ENCODE assay signal across 8 cellular contexts in genomic region chr5:180089628-180090027, GRCh38. TPM values are rescaled to one million over a fixed set of nuclear protein-coding genes. Genes with fewer than 3 reads are reported as not detected.
A peak's percentile ranks its signal among the peaks of the same experiment; 100 is the strongest.
DNase-seq lines count a peak whose midpoint lies in the region; ATAC-seq and TF ChIP-seq lines count a peak whose summit lies in the region.
"Not testable (repeated sequence)": the region's sequence is repeated elsewhere in the genome, so short reads cannot be mapped to it uniquely, and the experiment has no call there.

No MANE protein-coding gene starts in this region.

- H2AFZ ChIP-seq in HCT116 (ENCODE audit: low read depth, low read length, poor library complexity, severe bottlenecking): peak overlapping the region; percentile 99

- not testable (repeated sequence) for ATAC-seq in HCT116

- not testable (repeated sequence) for DNase-seq in A673 (ENCODE audit: low spot score); HCT116 (ENCODE audit: low read depth, low spot score); activated T-cell treated with anti-CD3 and anti-CD28 coated beads, Interleukin-2, amount 50 U/mL, for 24 hours; chondrocyte (ENCODE audit: low spot score); glutamatergic neuron; mesendoderm; ovary; stomach

- not testable (repeated sequence) for H4K5ac ChIP-seq in mesendoderm (ENCODE audit: low read length)

- H3K27me3 ChIP-seq in A673 (replicated peaks; ENCODE audit: insufficient read depth, low read depth, low read length, poor library complexity); HCT116 (ENCODE audit: insufficient read depth, low read length); mesendoderm (ENCODE audit: insufficient read depth, low read length, poor library complexity); ovary; stomach: not testable (repeated sequence)

- H3K56ac ChIP-seq in mesendoderm (ENCODE audit: low read length): peak overlapping the region; percentile 92

- TF ChIP-seq EP300 in ovary (IDR thresholded peaks at IDR 0.05); stomach (IDR thresholded peaks at IDR 0.05): not testable (repeated sequence)

- not testable (repeated sequence) for TF ChIP-seq RAD21 in HCT116 (IDR thresholded peaks at IDR 0.05; ENCODE audit: low read depth)

- H3K36me3 Mint-ChIP-seq in activated T-cell treated with anti-CD3 and anti-CD28 coated beads, Interleukin-2, amount 50 U/mL, for 24 hours (ENCODE audit: low read depth); chondrocyte (ENCODE audit: low read depth); glutamatergic neuron (ENCODE audit: unreplicated experiment): not testable (repeated sequence)

- peak overlapping the region; percentile 17 for H2BK120ac ChIP-seq in mesendoderm (ENCODE audit: low read depth, low read length)

- CTCF ChIA-PET in A673 (lab: Charles Lee): interaction anchor here (0.7 kb wide), 1 partner anchor 184 kb away, joined by 8 read pairs; no protein-coding TSS in a partner anchor
- CTCF ChIA-PET in HCT116 (lab: Charles Lee): interaction anchor here (0.6 to 0.7 kb wide), 3 partner anchors 294 to 557 kb away, joined by 3 read pairs; no protein-coding TSS in a partner anchor

- peak overlapping the region; percentile 76 for H3K4me3 Mint-ChIP-seq in activated T-cell treated with anti-CD3 and anti-CD28 coated beads, Interleukin-2, amount 50 U/mL, for 24 hours
- H3K4me3 Mint-ChIP-seq in chondrocyte (ENCODE audit: unreplicated experiment) (peak overlapping the region; percentile 87), glutamatergic neuron (ENCODE audit: unreplicated experiment) (peak overlapping the region; percentile 46)

- H2AK5ac ChIP-seq in mesendoderm (ENCODE audit: low read length): not testable (repeated sequence)

- H3K27ac Mint-ChIP-seq in activated T-cell treated with anti-CD3 and anti-CD28 coated beads, Interleukin-2, amount 50 U/mL, for 24 hours; chondrocyte (ENCODE audit: unreplicated experiment); glutamatergic neuron (ENCODE audit: unreplicated experiment): not testable (repeated sequence)

- not testable (repeated sequence) for H3K36me3 ChIP-seq in A673 (ENCODE audit: insufficient read depth, low read length, poor library complexity, severe bottlenecking); HCT116 (ENCODE audit: control insufficient read depth in 1 of 2, insufficient read depth in 2 of 2, low read length in 2 of 2); mesendoderm (ENCODE audit: control insufficient read depth, insufficient read depth, low read length); ovary; stomach

- not testable (repeated sequence) for H3K9me3 Mint-ChIP-seq in activated T-cell treated with anti-CD3 and anti-CD28 coated beads, Interleukin-2, amount 50 U/mL, for 24 hours; chondrocyte (ENCODE audit: low read depth); glutamatergic neuron (ENCODE audit: unreplicated experiment)

- not testable (repeated sequence) for H3K9me2 ChIP-seq in HCT116 (ENCODE audit: insufficient read depth)

- WGBS in mesendoderm (ENCODE audit: extremely low coverage, insufficient coverage, low lambda C conversion rate): no CpG with 5 or more reads among the region's 18 CpGs
- WGBS in ovary, 3 donors: 62 to 72% (median 68%) methylated on average over 18 of the region's 18 CpGs
- WGBS in stomach, 5 donors: 74 to 86% (median 80%) methylated on average over 18 of the region's 18 CpGs

- TF ChIP-seq CTCF in A673 (conservative IDR thresholded peaks at IDR 0.05; ENCODE audit: low read depth, low read length); HCT116 (IDR thresholded peaks at IDR 0.05 in 2 of 3, conservative IDR thresholded peaks at IDR 0.05 in 1 of 3; ENCODE audit: borderline replicate concordance in 1 of 3, insufficient read depth in 1 of 3, low read depth in 2 of 3, low read length in 2 of 3); chondrocyte (IDR thresholded peaks at IDR 0.05); glutamatergic neuron (IDR thresholded peaks at IDR 0.05; ENCODE audit: partially characterized antibody, unreplicated experiment); ovary (IDR thresholded peaks at IDR 0.05); stomach (IDR thresholded peaks at IDR 0.05): not testable (repeated sequence)

- H3K18ac ChIP-seq in mesendoderm (ENCODE audit: low read length): not testable (repeated sequence)

- not testable (repeated sequence) for H3K4ac ChIP-seq in mesendoderm (ENCODE audit: low read depth, low read length)

- H3K4me1 ChIP-seq in A673 (ENCODE audit: insufficient read depth, low read length, poor library complexity, severe bottlenecking); mesendoderm (ENCODE audit: control insufficient read depth, low read depth, low read length); ovary (ENCODE audit: insufficient read depth): not testable (repeated sequence)
- H3K4me1 ChIP-seq in HCT116 (ENCODE audit: control insufficient read depth in 1 of 2, insufficient read depth in 2 of 2, low read length in 2 of 2): peaks cover 14 to 23% of the 10 kb centered on the region in 2 experiments; a peak in 3 of 4 replicates
- peaks cover 6 to 32% (median 30%) of the 10 kb centered on the region in 4 donors for H3K4me1 ChIP-seq in stomach

- H3K27me3 Mint-ChIP-seq in activated T-cell treated with anti-CD3 and anti-CD28 coated beads, Interleukin-2, amount 50 U/mL, for 24 hours; chondrocyte (ENCODE audit: low read depth); glutamatergic neuron (ENCODE audit: unreplicated experiment): not testable (repeated sequence)

- H3K4me1 Mint-ChIP-seq in activated T-cell treated with anti-CD3 and anti-CD28 coated beads, Interleukin-2, amount 50 U/mL, for 24 hours (ENCODE audit: low read depth): peaks cover 37% of the 10 kb centered on the region
- H3K4me1 Mint-ChIP-seq in chondrocyte (ENCODE audit: low read depth): not testable (repeated sequence)
- H3K4me1 Mint-ChIP-seq in glutamatergic neuron (ENCODE audit: low read depth, unreplicated experiment): peaks cover 15% of the 10 kb centered on the region

- intact Hi-C loops in A673 (cut with micrococcal nuclease; ENCODE audit: unreplicated experiment) (loop anchor here (5.0 kb wide), 1 partner anchor 287 kb away; no protein-coding TSS in a partner anchor), HCT116 (cut with micrococcal nuclease) (loop anchor here (5.0 to 10.0 kb wide), 2 partner anchors 185 to 287 kb away; partner anchors contain the start of gene TBC1D9B), stomach (cut with DNase I; ENCODE audit: low total_unique reads) (loop anchor here (10.0 kb wide), 1 partner anchor 175 kb away; no protein-coding TSS in a partner anchor)
- intact Hi-C loops in ovary (cut with DNase I): not testable (repeated sequence)

- BruUV-seq in A673 (replicated peaks; lab: Mats Ljungman, UMichigan); HCT116 (replicated peaks; lab: Mats Ljungman, UMichigan): not testable (repeated sequence)

- not testable (repeated sequence) for H3K9ac ChIP-seq in HCT116 (ENCODE audit: low read length); mesendoderm (ENCODE audit: low read length)

- not testable (repeated sequence) for H3K4me3 ChIP-seq in A673 (ENCODE audit: low read depth, low read length, poor library complexity, severe bottlenecking); HCT116 (replicated peaks in 1 of 2; ENCODE audit: low read depth in 1 of 2, low read length in 2 of 2); mesendoderm (ENCODE audit: low read length)
- H3K4me3 ChIP-seq in ovary (peak overlapping the region; percentile 62), stomach (peak overlapping the region; percentile 48 to 58 (median 55))

- H3K79me2 ChIP-seq in HCT116 (ENCODE audit: insufficient read depth, low read length); mesendoderm (ENCODE audit: control insufficient read depth, insufficient read depth, low read length): not testable (repeated sequence)

- H2BK15ac ChIP-seq in mesendoderm (replicated peaks; ENCODE audit: low read depth): not testable (repeated sequence)

- not testable (repeated sequence) for TF ChIP-seq POLR2A in HCT116 (IDR thresholded peaks at IDR 0.05; ENCODE audit: borderline replicate concordance, extremely low read depth, insufficient read depth, insufficient read length); ovary (IDR thresholded peaks at IDR 0.05); stomach (IDR thresholded peaks at IDR 0.05)

- peak overlapping the region; percentile 93; the same call in 1 of the 2 replicates for H3K4me2 ChIP-seq in HCT116 (ENCODE audit: low read length)
- not testable (repeated sequence) for H3K4me2 ChIP-seq in mesendoderm (ENCODE audit: low read length)

- H3K27ac ChIP-seq in A673 (ENCODE audit: low read depth, low read length, poor library complexity, severe bottlenecking): peak overlapping the region; percentile 40
- H3K27ac ChIP-seq in HCT116 (ENCODE audit: low read depth, low read length); ovary: not testable (repeated sequence)
- peak overlapping the region; percentile 93 for H3K27ac ChIP-seq in mesendoderm (ENCODE audit: low read depth, low read length)
- H3K27ac ChIP-seq in stomach: peak overlapping the region in 3 of 5 donors; percentile 72 to 86 (median 77)

- not testable (repeated sequence) for H4K20me1 ChIP-seq in HCT116 (ENCODE audit: insufficient read depth)

- H3K79me1 ChIP-seq in mesendoderm (ENCODE audit: low read length): not testable (repeated sequence)

- RAD21 ChIA-PET in HCT116 (lab: Charles Lee; ENCODE audit: low non-redundant PET in 1 of 2, low total read pairs in 2 of 2, uncharacterized antibody in 2 of 2, unreplicated experiment in 2 of 2): not testable (repeated sequence)

- H3K23ac ChIP-seq in mesendoderm (ENCODE audit: low read length): not testable (repeated sequence)

- not testable (repeated sequence) for H4K8ac ChIP-seq in mesendoderm (ENCODE audit: low read depth, low read length)

- not testable (repeated sequence) for H2BK5ac ChIP-seq in mesendoderm (ENCODE audit: low read length)

- POLR2A ChIA-PET in A673 (lab: Charles Lee; ENCODE audit: low non-redundant PET): not testable (repeated sequence)
- POLR2A ChIA-PET in HCT116 (lab: Charles Lee): interaction anchor here (0.7 kb wide), 1 partner anchor 175 kb away, joined by 4 read pairs; no protein-coding TSS in a partner anchor

- not testable (repeated sequence) for H3K9me3 ChIP-seq in A673 (ENCODE audit: low read depth, low read length, poor library complexity, severe bottlenecking); HCT116 (ENCODE audit: control insufficient read depth in 1 of 2, insufficient read depth in 1 of 2, low read depth in 1 of 2, low read length in 2 of 2); ovary; stomach

RNA-seq across cellular contexts. Expression of gene RNF130, which starts 18.1 kb away (rescaled TPM):
- total RNA-seq in A673 (2021) (31.4 and 31.6 TPM in 2 replicates), HCT116 (2021; ENCODE audit: unreplicated experiment) (34.9 TPM), chondrocyte (43.4 to 49.6 TPM (median 44.9 TPM) in 3 replicates), glutamatergic neuron (ENCODE audit: unreplicated experiment) (104 TPM), ovary (10 to 100 TPM; 54.7 to 75.1 (median 66.7) TPM), stomach (10 to 100 TPM; 27.0 to 87.8 (median 73.2) TPM)
- 27.6 and 36.1 TPM in 2 replicates for polyA plus RNA-seq in HCT116 (2012)
- 41.0 TPM for polyA plus RNA-seq in mesendoderm (2013, experiment 1 of 2)
- 42.5 TPM for polyA plus RNA-seq in mesendoderm (2013, experiment 2 of 2)
- polyA plus RNA-seq in ovary (100 to 1,000 TPM in 1 of 2 donors, 10 to 100 TPM in 1; 74.0 to 120 TPM), stomach (10 to 100 TPM; 36.9 to 47.8 (median 39.5) TPM)
